Comparison of ENCODE assay signal across 8 cellular contexts in the genomic region with DNA sequence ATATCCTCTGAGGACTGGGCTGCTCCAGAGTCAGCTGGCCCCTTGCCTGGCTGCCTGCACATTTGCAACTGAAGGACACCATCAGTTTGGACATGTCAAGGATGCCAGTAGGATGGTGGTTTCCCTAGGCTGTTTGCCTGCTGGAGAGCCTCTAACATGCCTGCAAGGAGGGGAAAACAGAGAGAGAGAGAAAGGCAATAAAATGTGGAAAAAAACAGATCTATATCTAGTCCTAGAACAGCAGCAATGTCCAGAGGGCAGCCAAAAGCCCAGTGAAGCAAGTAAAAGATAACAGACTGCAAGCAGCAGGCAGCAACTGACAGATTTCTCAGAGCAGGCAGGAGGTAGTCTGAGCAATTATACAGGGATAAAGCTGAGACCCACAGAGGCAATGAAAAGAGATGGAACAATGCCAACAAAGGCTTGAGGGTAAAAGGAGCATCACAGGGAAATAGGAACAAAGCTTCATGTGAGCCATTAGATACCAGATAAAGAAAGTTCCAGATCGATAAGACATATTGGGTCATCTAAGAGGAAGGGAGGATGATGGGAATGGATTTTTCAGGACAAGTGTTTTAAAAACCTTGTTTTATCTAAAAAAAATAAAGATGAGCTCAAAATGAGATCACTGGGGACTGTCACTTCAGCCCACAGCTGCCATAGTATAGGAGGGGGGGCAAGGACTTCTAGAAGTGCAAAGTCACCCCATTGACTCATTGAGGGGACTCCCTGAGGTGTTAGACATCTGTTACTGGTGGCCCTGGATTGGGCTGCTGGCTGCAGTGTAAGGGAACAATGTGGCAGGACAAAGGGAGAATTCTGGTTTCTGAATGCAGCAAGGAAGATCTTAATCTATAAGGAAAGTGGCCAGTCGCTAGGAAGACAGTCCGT. TPM values are rescaled to one million over a fixed set of nuclear protein-coding genes. Genes with fewer than 3 reads are reported as not detected.
DNase-seq lines count a peak whose midpoint lies in the region; ATAC-seq and TF ChIP-seq lines count a peak whose summit lies in the region.

No MANE protein-coding gene starts in this region.

- no peak for ATAC-seq in HG03039 (IDR thresholded peaks at IDR 0.05; ENCODE audit: unreplicated experiment)

- H3K27me3 ChIP-seq in stomach, result no peaks in the 10 kb centered on the region

- DNase-seq in NCI-H510A treated with DMSO at 0.1 percent for 48 hours (lab: John Stamatoyannopoulos, UW) (peak; percentile 25), NCI-H510A (lab: John Stamatoyannopoulos, UW) (no peak), OCI-M1 (lab: John Stamatoyannopoulos, UW) (peak; percentile 66), fibroblast of villous mesenchyme (ENCODE audit: low read depth) (peak; percentile 88), stomach (no peak), ACHN (no peak), NK-92 (lab: John Stamatoyannopoulos, UW; ENCODE audit: unreplicated experiment) (no peak)

- no peaks in the 10 kb centered on the region for H3K36me3 ChIP-seq in stomach

- no peak for TF ChIP-seq EP300 in stomach (IDR thresholded peaks at IDR 0.05)

- TF ChIP-seq CTCF in fibroblast of villous mesenchyme (IDR thresholded peaks at IDR 0.05; ENCODE audit: insufficient read depth, low read depth, low read length), result no peak
- no peak for TF ChIP-seq CTCF in stomach (IDR thresholded peaks at IDR 0.05)

- peaks cover 11 to 26% (median 22%) of the 10 kb centered on the region in 4 donors for H3K4me1 ChIP-seq in stomach

- no peaks in the 10 kb centered on the region for H3K9me3 ChIP-seq in stomach

- TF ChIP-seq POLR2A in stomach (IDR thresholded peaks at IDR 0.05), result no peak

- H3K4me3 ChIP-seq in fibroblast of villous mesenchyme (ENCODE audit: low read depth, low read length), result no peak overlapping the region
- H3K4me3 ChIP-seq in stomach, result no peak overlapping the region

- H3K27ac ChIP-seq in stomach, result peak overlapping the region in 4 of 5 donors; percentile 14 to 62 (median 38)

- WGBS in stomach, 5 donors, result 52 to 76% (median 69%) methylated on average over 3 of the region's 3 CpGs

- intact Hi-C loops in stomach (cut with DNase I; ENCODE audit: low total_unique reads), result no loop called here

- in situ Hi-C loops in ACHN (cut with HindIII; ENCODE audit: low pct_ligation_motif_present, low pct_unique_long_range_greater_than_20kb, low sequenced_read_pairs), result no loop called here

RNA-seq across cellular contexts. Expression of a gene that starts 38.6 kb away (rescaled TPM):
- total RNA-seq in fibroblast of villous mesenchyme (54.8 and 60.2 TPM in 2 replicates), stomach (10 to 100 TPM in 4 of 5 donors, 1 to 10 TPM in 1; 4.7 to 63.8 (median 37.5) TPM)
- polyA plus RNA-seq in stomach, result 10 to 100 TPM; 31.6 to 84.8 (median 39.4) TPM

Comparison
In these comparisons a context has a peak if more than half of its experiments do, and no peak if none do; other contexts are left out.
1. DNase-seq: peak in NCI-H510A treated with DMSO at 0.1 percent for 48 hours (single experiment), OCI-M1 (single experiment) and fibroblast of villous mesenchyme (single experiment); none in NCI-H510A (single experiment), stomach (single experiment), ACHN (single experiment) and NK-92 (single experiment).